Comparison of ENCODE assay signal across 26 cellular contexts in genomic region chr6:39956951-39957350, GRCh38. TPM values are rescaled to one million over a fixed set of nuclear protein-coding genes. Genes with fewer than 3 reads are reported as not detected.
A peak's percentile ranks its signal among the peaks of the same experiment; 100 is the strongest.
DNase-seq lines count a peak whose midpoint lies in the region; ATAC-seq, FAIRE-seq and TF ChIP-seq lines count a peak whose summit lies in the region.
"Had no signal": no experiment of that assay in that cellular context is flagged by ENCODE, and none has a peak within 500 bp of the region (broad histone marks: within the 10 kb centered on the region; RNA-seq: fewer than 3 reads in every experiment).

No MANE protein-coding gene starts in this region.

- no peaks in the 10 kb centered on the region for H4K20me1 ChIP-seq in keratinocyte (ENCODE audit: control insufficient read depth, extremely low read depth, insufficient read depth, low read length)

- H3K36me3 ChIP-seq in keratinocyte (ENCODE audit: control insufficient read depth in 2 of 2, extremely low read depth in 1 of 2, insufficient read depth in 2 of 2, low read length in 2 of 2), result no peaks in the 10 kb centered on the region
- H3K36me3 ChIP-seq in left lung, result no peaks in the 10 kb centered on the region
- H3K36me3 ChIP-seq: heart right ventricle, neural progenitor cell, right lobe of liver, suprapubic skin had no signal

- H3K4me1 ChIP-seq in keratinocyte (ENCODE audit: control insufficient read depth, extremely low read depth, insufficient read depth, low read length), result peaks cover 9% of the 10 kb centered on the region
- peaks cover 0 to 7% of the 10 kb centered on the region in 2 donors for H3K4me1 ChIP-seq in left lung
- H3K4me1 ChIP-seq: neural progenitor cell had no signal

- dilution Hi-C loops in keratinocyte (cut with MboI; ENCODE audit: extremely low pct_ligation_motif_present, low sequenced_read_pairs), result no loop called here

- H3K27ac ChIP-seq in keratinocyte (ENCODE audit: control insufficient read depth, insufficient read depth, low read length) (peak overlapping the region; percentile 33), left lung (no peak overlapping the region)
- H3K27ac ChIP-seq: heart right ventricle, neural progenitor cell, right lobe of liver, suprapubic skin had no signal

- H3K9me1 ChIP-seq in keratinocyte (ENCODE audit: control insufficient read depth, extremely low read depth, insufficient read depth, low read length), result no peaks in the 10 kb centered on the region

- TF ChIP-seq CTCF in AG10803 (conservative IDR thresholded peaks at IDR 0.05; ENCODE audit: low read length), result no peak
- no peak for TF ChIP-seq CTCF in cardiac fibroblast (IDR thresholded peaks at IDR 0.05; ENCODE audit: low read depth, low read length)
- TF ChIP-seq CTCF in keratinocyte (optimal IDR thresholded peaks at IDR 0.05 in 1 of 3, IDR thresholded peaks at IDR 0.05 in 1 of 3, conservative IDR thresholded peaks at IDR 0.05 in 1 of 3; ENCODE audit: extremely low read depth in 1 of 3, insufficient read depth in 2 of 3, low read length in 3 of 3), result no peak
- TF ChIP-seq CTCF in left lung (IDR thresholded peaks at IDR 0.05), result no peak

- H3K27me3 ChIP-seq in keratinocyte (ENCODE audit: control insufficient read depth, extremely low read depth, insufficient read depth, low read length), result no peaks in the 10 kb centered on the region
- H3K27me3 ChIP-seq in left lung, result no peaks in the 10 kb centered on the region
- H3K27me3 ChIP-seq: neural progenitor cell, right lobe of liver, suprapubic skin had no signal

- peak; percentile 23 for DNase-seq in AG10803 (ENCODE audit: low read depth)
- DNase-seq in LHCN-M2 (ENCODE audit: low read depth), result peak; percentile 26
- peak; percentile 42 to 85 for DNase-seq in cardiac fibroblast (ENCODE audit: low read depth in 2 of 2)
- peak; percentile 46 for DNase-seq in keratinocyte (ENCODE audit: low read depth, low spot score)
- DNase-seq in sciatic nerve (ENCODE audit: low spot score), result no peak
- DNase-seq in left lung, result no peak
- no peak for DNase-seq in activated naive CD4-positive, alpha-beta T cell treated with Interleukin-2 at 50 U/mL for 16 hours
- DNase-seq: 8988T; activated CD8-positive, alpha-beta T cell treated with anti-CD3 and anti-CD28 coated beads for 36 hours; caudate nucleus; CD4-positive, CD25-positive, alpha-beta regulatory T cell; DND-41; foreskin melanocyte; heart right ventricle; left cardiac atrium; MM.1S; NCI-H2081; NCI-H748 treated with DMSO at 0.1 percent for 48 hours; right lobe of liver; RPMI8226; stimulated activated naive CD4-positive, alpha-beta T cell had no signal

- intact Hi-C loops in sciatic nerve (cut with DNase I) (no loop called here), left lung (cut with DNase I) (no loop called here)

- H3K4me2 ChIP-seq in keratinocyte (ENCODE audit: control insufficient read depth, extremely low read depth, insufficient read depth, low read depth, low read length), result peak overlapping the region; percentile 63
- H3K4me2 ChIP-seq: neural progenitor cell had no signal

- H3K9ac ChIP-seq in keratinocyte (ENCODE audit: control insufficient read depth, extremely low read depth, insufficient read depth, low read length), result no peak overlapping the region
- H3K9ac ChIP-seq: neural progenitor cell had no signal

- H3K9me3 ChIP-seq in keratinocyte (ENCODE audit: control insufficient read depth, low read depth, low read length), result no peaks in the 10 kb centered on the region
- H3K9me3 ChIP-seq in left lung, result no peaks in the 10 kb centered on the region
- H3K9me3 ChIP-seq: right lobe of liver, suprapubic skin had no signal

- FAIRE-seq in keratinocyte (lab: Jason Lieb, UNC), result peak; percentile 97
- FAIRE-seq: GM12891 had no signal

- peak overlapping the region; percentile 32 for H2AFZ ChIP-seq in keratinocyte (ENCODE audit: control insufficient read depth, low read length)
- H2AFZ ChIP-seq: neural progenitor cell had no signal

- H3K4me3 ChIP-seq in AG10803 (ENCODE audit: low read length), result no peak overlapping the region
- H3K4me3 ChIP-seq in cardiac fibroblast (replicated peaks in 1 of 2; ENCODE audit: low read depth in 2 of 2, low read length in 2 of 2), result no peak overlapping the region
- H3K4me3 ChIP-seq in keratinocyte (ENCODE audit: control insufficient read depth in 2 of 3, extremely low read depth in 1 of 3, insufficient read depth in 2 of 3, low read depth in 1 of 3, low read length in 3 of 3), result no peak overlapping the region
- H3K4me3 ChIP-seq in left lung, result no peak overlapping the region
- H3K4me3 ChIP-seq: heart right ventricle, neural progenitor cell, right lobe of liver, suprapubic skin had no signal

- H3K79me2 ChIP-seq in keratinocyte (ENCODE audit: control insufficient read depth, insufficient read depth, low read length), result no peaks in the 10 kb centered on the region

- ATAC-seq in GM19328 (IDR thresholded peaks at IDR 0.05; ENCODE audit: unreplicated experiment) (no peak), sciatic nerve (no peak), left lung (no peak)
- ATAC-seq: activated CD8-positive, alpha-beta T cell treated with anti-CD3 and anti-CD28 coated beads for 36 hours; activated naive CD4-positive, alpha-beta T cell treated with anti-CD3 and anti-CD28 coated beads, Interleukin-2, amount 50 U/mL, for 72 hours; heart right ventricle; left cardiac atrium; right lobe of liver had no signal

RNA-seq across cellular contexts. Expression of gene MOCS1, which starts 22.7 kb away (rescaled TPM):
- 13.5 and 13.9 TPM in 2 replicates for total RNA-seq in LHCN-M2 (2014; rRNA removed)
- polyA plus RNA-seq in LHCN-M2 (2012), result 10.7 TPM
- polyA plus RNA-seq in keratinocyte, result 2.2 to 2.7 TPM (median 2.5 TPM) in 3 replicates
- polyA plus RNA-seq in keratinocyte (2011; ENCODE audit: low read depth), result 1.3 TPM
- polyA plus RNA-seq in keratinocyte (2011; cell fraction: cytosol; rRNA removed), result 1.7 and 2.2 TPM in 2 replicates
- polyA plus RNA-seq in keratinocyte (2011; cell fraction: nucleus; rRNA removed), result 2.2 and 2.3 TPM in 2 replicates
- 0.83 and 2.7 TPM in 2 replicates for polyA plus RNA-seq in keratinocyte (2012; ENCODE audit: low replicate concordance)
- polyA minus RNA-seq in keratinocyte, result 5.7 to 6.4 TPM (median 6.2 TPM) in 3 replicates
- polyA minus RNA-seq in keratinocyte (2011; cell fraction: cytosol; rRNA and poly(A)+ RNA removed), result 3.8 TPM
- 2.0 and 2.2 TPM in 2 replicates for polyA minus RNA-seq in keratinocyte (2011; cell fraction: nucleus; rRNA and poly(A)+ RNA removed)
- 37.3 TPM for total RNA-seq in sciatic nerve
- 10 to 100 TPM; 18.0 to 22.1 TPM for total RNA-seq in left lung

Comparison
In these comparisons a context has a peak if more than half of its experiments do, and no peak if none do; other contexts are left out.
1. DNase-seq: peak in AG10803 (single experiment), LHCN-M2 (single experiment), cardiac fibroblast (2 of 2) and keratinocyte (single experiment); none in sciatic nerve (single experiment), left lung (0 of 2) and activated naive CD4-positive, alpha-beta T cell treated with Interleukin-2 at 50 U/mL for 16 hours (single experiment).